ENCODE assay signal across 8 cellular contexts in genomic region chr3:111071257-111072015, GRCh38. TPM values are rescaled to one million over a fixed set of nuclear protein-coding genes. Genes with fewer than 3 reads are reported as not detected.
DNase-seq lines count a peak whose midpoint lies in the region; ATAC-seq and TF ChIP-seq lines count a peak whose summit lies in the region.

NECTIN3 (plus strand) TSS chr3:111071816; CDS start chr3:111072018, 202 bp downstream.

- WGBS in H9 (ENCODE audit: extremely low coverage, insufficient read length, low lambda C conversion rate) = no CpG with 5 or more reads among the region's 77 CpGs
- no CpG with 5 or more reads among the region's 77 CpGs for WGBS in mammary epithelial cell (ENCODE audit: low coverage, missing lambda C conversion rate)
- WGBS in sigmoid colon, 2 donors = 1% methylated on average over 77 of the region's 77 CpGs

- no peaks in the 10 kb centered on the region for H3K36me3 ChIP-seq in mammary epithelial cell (ENCODE audit: insufficient read depth, low read length)
- no peaks in the 10 kb centered on the region for H3K36me3 ChIP-seq in iPS-18a (ENCODE audit: control insufficient read depth, low read depth, low read length)
- no peaks in the 10 kb centered on the region for H3K36me3 ChIP-seq in sigmoid colon

- no peak within 1 kb of the TSS for H3K4ac ChIP-seq in H9 (ENCODE audit: low read depth, low read length)

- H4K91ac ChIP-seq in H9 (ENCODE audit: insufficient read length, low read depth, low read length) = no peak within 1 kb of the TSS

- no peak within 1 kb of the TSS for H3T11ph ChIP-seq in H9 (ENCODE audit: low read length)

- intact Hi-C loops in activated B cell treated with CpG ODN at 0.5 μM for 24 hours (cut with micrococcal nuclease) = loop anchor here (2.0 to 10.0 kb wide), 4 partner anchors 467 to 906 kb away; partner anchors contain the start of gene ABHD10
- intact Hi-C loops in mammary epithelial cell (cut with micrococcal nuclease) = loop anchor here (2.0 to 10.0 kb wide), 9 partner anchors 181 to 1539 kb away; no protein-coding TSS in a partner anchor
- intact Hi-C loops in sigmoid colon (cut with DNase I) = no loop called here

- peak within 1 kb of the TSS; percentile 79; the same call in 1 of the 2 replicates for H3K14ac ChIP-seq in H9 (ENCODE audit: insufficient read depth, low read length)

- H2BK12ac ChIP-seq in H9 (ENCODE audit: insufficient read length, low read depth, low read length) = no peak within 1 kb of the TSS

- H3K4me3 Mint-ChIP-seq in H9 = peak within 1 kb of the TSS; percentile 96 to 99
- H3K4me3 Mint-ChIP-seq in activated B cell treated with CpG ODN at 0.5 μM for 24 hours = peak within 1 kb of the TSS; percentile 90

- H3K56ac ChIP-seq in H9 (ENCODE audit: insufficient read length, low read depth, low read length) = no peak within 1 kb of the TSS

- no peaks in the 10 kb centered on the region for H3K9me3 ChIP-seq in H9 (ENCODE audit: control insufficient read depth, low read depth, low read length)
- H3K9me3 ChIP-seq in mammary epithelial cell (replicated peaks; ENCODE audit: insufficient read depth, low read length) = no peaks in the 10 kb centered on the region
- H3K9me3 ChIP-seq in iPS-18a (ENCODE audit: control insufficient read depth, low read depth, low read length) = no peaks in the 10 kb centered on the region
- no peaks in the 10 kb centered on the region for H3K9me3 ChIP-seq in sigmoid colon

- dilution Hi-C loops in mammary epithelial cell (cut with HindIII; ENCODE audit: low sequenced_read_pairs) = no loop called here

- H4K8ac ChIP-seq in H9 (replicated peaks; ENCODE audit: insufficient read length, low read depth, low read length) = no peak within 1 kb of the TSS

- peak within 1 kb of the TSS; percentile 63 for H3K18ac ChIP-seq in H9 (ENCODE audit: insufficient read length, low read depth, low read length)

- no peak within 1 kb of the TSS for H2BK15ac ChIP-seq in H9 (ENCODE audit: low read depth, low read length)

- H3K23me2 ChIP-seq in H9 (ENCODE audit: insufficient read length, low read depth, low read length, poor library complexity, severe bottlenecking) = peaks cover 11% of the 10 kb centered on the region

- no TSS peak for BruUV-seq in mammary epithelial cell (replicated peaks; lab: Mats Ljungman, UMichigan)

- CTCF ChIA-PET in activated B cell treated with CpG ODN at 0.5 μM for 24 hours (lab: Charles Lee) = no interaction called here
- CTCF ChIA-PET in mammary epithelial cell (lab: Charles Lee; ENCODE audit: low non-redundant PET) = no interaction called here

- H2AK5ac ChIP-seq in H9 (ENCODE audit: insufficient read length, low read length) = no peak within 1 kb of the TSS

- in situ Hi-C loops in mammary epithelial cell (cut with MboI; ENCODE audit: low sequenced_read_pairs in 2 of 2) = no loop called here

- H3K9ac ChIP-seq in H9 (ENCODE audit: extremely low read depth, insufficient read length, low read length) (peak within 1 kb of the TSS; percentile 64), mammary epithelial cell (ENCODE audit: insufficient read depth, low read length) (peak within 1 kb of the TSS; percentile 37), iPS-18a (ENCODE audit: low read length) (peak within 1 kb of the TSS; percentile 77)

- H3K79me2 ChIP-seq in H9 (ENCODE audit: insufficient read depth, low read length) = peaks cover 19% of the 10 kb centered on the region; the same call in 1 of the 2 replicates
- H3K79me2 ChIP-seq in mammary epithelial cell (ENCODE audit: insufficient read depth, low read length) = peaks cover 27% of the 10 kb centered on the region

- H3K4me1 Mint-ChIP-seq in H9 = peaks cover 37 to 41% of the 10 kb centered on the region in 2 experiments
- peaks cover 29% of the 10 kb centered on the region for H3K4me1 Mint-ChIP-seq in activated B cell treated with CpG ODN at 0.5 μM for 24 hours

- no peaks in the 10 kb centered on the region for H3K79me1 ChIP-seq in H9 (ENCODE audit: insufficient read depth, low read depth, low read length, poor library complexity, severe bottlenecking)

- no peaks in the 10 kb centered on the region for H3K4me1 ChIP-seq in H9 (ENCODE audit: insufficient read depth, low read length)
- peaks cover 9% of the 10 kb centered on the region for H3K4me1 ChIP-seq in mammary epithelial cell (ENCODE audit: insufficient read depth, low read length)
- H3K4me1 ChIP-seq in iPS-18a (ENCODE audit: control insufficient read depth, low read depth, low read length) = peaks cover 21% of the 10 kb centered on the region
- peaks cover 0 to 40% (median 32%) of the 10 kb centered on the region in 4 donors for H3K4me1 ChIP-seq in sigmoid colon

- TF ChIP-seq EP300 in sigmoid colon (IDR thresholded peaks at IDR 0.05) = no peak

- H4K20me1 ChIP-seq in H9 (ENCODE audit: control insufficient read depth, insufficient read depth, insufficient read length) (no peaks in the 10 kb centered on the region), mammary epithelial cell (ENCODE audit: insufficient read depth, low read length) (no peaks in the 10 kb centered on the region)

- TF ChIP-seq POLR2A in sigmoid colon (IDR thresholded peaks at IDR 0.05) = peak in 1 of 2 donors; percentile 10

- DNase-seq in ELF-1 (ENCODE audit: low read depth, low spot score) (peak; percentile 92), H9 (peak; percentile 90), NCI-H128 (lab: John Stamatoyannopoulos, UW; ENCODE audit: unreplicated experiment) (peak; percentile 29), activated B cell treated with CpG ODN at 0.5 μM for 24 hours (peak; percentile 53), mammary epithelial cell (peak; percentile 94), sigmoid colon (peak; percentile 97), AML-193 (lab: John Stamatoyannopoulos, UW) (no peak)

- H3K27ac Mint-ChIP-seq in H9 = peak within 1 kb of the TSS; percentile 91 to 99 (median 97)
- H3K27ac Mint-ChIP-seq in activated B cell treated with CpG ODN at 0.5 μM for 24 hours = no peak within 1 kb of the TSS

- H2AFZ ChIP-seq in H9 (ENCODE audit: low read length) (peak within 1 kb of the TSS; percentile 34), mammary epithelial cell (ENCODE audit: low read depth, low read length) (peak within 1 kb of the TSS; percentile 100)

- no peak within 1 kb of the TSS for H2BK120ac ChIP-seq in H9 (ENCODE audit: low read depth, low read length, poor library complexity, severe bottlenecking)

- peaks cover 3 to 9% (median 7%) of the 10 kb centered on the region in 3 experiments; a peak in 4 of 7 replicates for H3K36me3 Mint-ChIP-seq in H9 (ENCODE audit: insufficient read depth in 1 of 3, low read depth in 3 of 3)
- H3K36me3 Mint-ChIP-seq in activated B cell treated with CpG ODN at 0.5 μM for 24 hours (ENCODE audit: low read depth) = peaks cover 3% of the 10 kb centered on the region

- H2BK5ac ChIP-seq in H9 (ENCODE audit: insufficient read length, low read length) = no peak within 1 kb of the TSS

- H3K23ac ChIP-seq in H9 (ENCODE audit: insufficient read length, low read depth, low read length) = no peak within 1 kb of the TSS

- peak within 1 kb of the TSS; percentile 72 to 94 (median 75) for H3K4me3 ChIP-seq in mammary epithelial cell (replicated peaks in 1 of 3; ENCODE audit: insufficient read depth in 1 of 3, low read depth in 2 of 3, low read length in 3 of 3)
- peak within 1 kb of the TSS; percentile 96 for H3K4me3 ChIP-seq in iPS-18a (ENCODE audit: low read length)
- peak within 1 kb of the TSS; percentile 78 to 97 (median 90) for H3K4me3 ChIP-seq in sigmoid colon

- POLR2A ChIA-PET in activated B cell treated with CpG ODN at 0.5 μM for 24 hours (lab: Charles Lee) = no interaction called here

- peak; percentile 92 for ATAC-seq in activated B cell treated with CpG ODN at 0.5 μM for 24 hours (ENCODE audit: low read depth)

- peaks cover 0 to 2% of the 10 kb centered on the region in 2 experiments; a peak in 1 of 5 replicates for H3K9me3 Mint-ChIP-seq in H9
- no peaks in the 10 kb centered on the region for H3K9me3 Mint-ChIP-seq in activated B cell treated with CpG ODN at 0.5 μM for 24 hours

- TF ChIP-seq CTCF in H9 (conservative IDR thresholded peaks at IDR 0.05) (no peak), activated B cell treated with CpG ODN at 0.5 μM for 24 hours (IDR thresholded peaks at IDR 0.05) (no peak), mammary epithelial cell (conservative IDR thresholded peaks at IDR 0.05 in 1 of 2, IDR thresholded peaks at IDR 0.05 in 1 of 2; ENCODE audit: extremely low read depth in 1 of 2, insufficient read depth in 1 of 2, low read depth in 1 of 2, low read length in 2 of 2) (no peak), sigmoid colon (IDR thresholded peaks at IDR 0.05) (no peak)

- H3K27ac ChIP-seq in H9 (ENCODE audit: insufficient read length, low read depth, low read length) = no peak within 1 kb of the TSS
- peak within 1 kb of the TSS; percentile 29 for H3K27ac ChIP-seq in mammary epithelial cell (ENCODE audit: insufficient read depth, low read depth, low read length)
- H3K27ac ChIP-seq in iPS-18a (ENCODE audit: low read length) = peak within 1 kb of the TSS; percentile 76
- H3K27ac ChIP-seq in sigmoid colon = peak within 1 kb of the TSS; percentile 93 to 97 (median 94)

- H3K27me3 Mint-ChIP-seq in H9 (ENCODE audit: low read depth) (no peaks in the 10 kb centered on the region), activated B cell treated with CpG ODN at 0.5 μM for 24 hours (peaks cover 46% of the 10 kb centered on the region)

- no peak within 1 kb of the TSS for H2BK20ac ChIP-seq in H9 (ENCODE audit: low read depth, low read length, poor library complexity, severe bottlenecking)

- H4K5ac ChIP-seq in H9 (ENCODE audit: insufficient read length, low read depth, low read length) = no peak within 1 kb of the TSS

- H3K4me2 ChIP-seq in H9 (ENCODE audit: insufficient read depth, insufficient read length, low read length) (peak within 1 kb of the TSS; percentile 88), mammary epithelial cell (ENCODE audit: insufficient read depth, low read depth, low read length) (peak within 1 kb of the TSS; percentile 82)

- H3K27me3 ChIP-seq in H9 (ENCODE audit: insufficient read depth, low read length) = no peaks in the 10 kb centered on the region
- H3K27me3 ChIP-seq in mammary epithelial cell (ENCODE audit: insufficient read depth, low read length) = peaks cover 7% of the 10 kb centered on the region
- H3K27me3 ChIP-seq in iPS-18a (ENCODE audit: control insufficient read depth, insufficient read depth, low read length) = no peaks in the 10 kb centered on the region
- no peaks in the 10 kb centered on the region for H3K27me3 ChIP-seq in sigmoid colon

RNA-seq across cellular contexts. Expression of gene NECTIN3, which starts in this region (rescaled TPM):
- 52.0 and 53.7 TPM in 2 replicates for total RNA-seq in H9 (2021)
- total RNA-seq in activated B cell treated with CpG ODN at 0.5 μM for 24 hours = 0.71 and 0.78 TPM in 2 replicates
- 10 to 100 TPM; 11.6 to 12.5 TPM for total RNA-seq in mammary epithelial cell
- 4.8 TPM for polyA plus RNA-seq in mammary epithelial cell
- polyA minus RNA-seq in mammary epithelial cell = not detected
- 10 to 100 TPM; 20.0 to 54.1 (median 33.8) TPM for total RNA-seq in sigmoid colon
- polyA plus RNA-seq in sigmoid colon = 1 to 10 TPM; 1.8 to 9.8 (median 3.7) TPM

Comparison
In these comparisons a context has a peak if more than half of its experiments do, and no peak if none do; other contexts are left out.
1. Peak in DNase-seq and ATAC-seq in activated B cell treated with CpG ODN at 0.5 μM for 24 hours; RNA of the gene not detected or under 1 TPM.
2. DNase-seq: peak in ELF-1 (single experiment), H9 (single experiment), NCI-H128 (single experiment), mammary epithelial cell (single experiment) and sigmoid colon (single experiment); none in AML-193 (0 of 2).
3. Peak in every context shown above with its lines, with median percentiles within 50 percentile points of each other: H3K9ac ChIP-seq and H3K4me3 ChIP-seq.